Comparison of ENCODE assay signal across 15 cellular contexts in the genomic region with DNA sequence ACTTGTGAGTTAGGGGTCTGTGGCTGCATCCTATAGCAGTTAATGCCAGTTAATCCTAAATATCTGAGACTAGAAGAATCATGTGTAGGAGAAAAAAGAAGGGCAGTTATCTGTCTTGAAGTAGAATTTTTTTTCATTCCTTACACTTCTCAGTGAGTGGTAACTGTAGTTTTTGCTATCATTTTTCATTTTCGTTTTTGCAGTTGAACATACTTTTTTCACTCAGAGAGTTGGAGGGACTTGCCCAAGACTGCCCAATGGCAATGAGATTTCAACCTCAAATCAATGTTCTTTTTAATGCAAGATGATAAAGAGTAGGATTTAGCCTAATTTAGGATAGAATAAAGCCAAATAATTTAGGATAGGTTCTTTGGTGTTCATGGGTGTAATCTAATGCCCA. TPM values are rescaled to one million over a fixed set of nuclear protein-coding genes. Genes with fewer than 3 reads are reported as not detected.
A peak's percentile ranks its signal among the peaks of the same experiment; 100 is the strongest.
DNase-seq lines count a peak whose midpoint lies in the region; ATAC-seq, FAIRE-seq and TF ChIP-seq lines count a peak whose summit lies in the region.
"Had no signal": no experiment of that assay in that cellular context is flagged by ENCODE, and none has a peak within 500 bp of the region (broad histone marks: within the 10 kb centered on the region; RNA-seq: fewer than 3 reads in every experiment).

No MANE protein-coding gene starts in this region.

- no peak for TF ChIP-seq EP300 in GM12878 (IDR thresholded peaks at IDR 0.05; ENCODE audit: borderline replicate concordance in 1 of 2, control insufficient read depth in 1 of 2, low read depth in 2 of 2, low read length in 2 of 2)

- no peak overlapping the region for H3K9ac ChIP-seq in GM12878 (ENCODE audit: control insufficient read depth, insufficient read depth, low read length)

- FAIRE-seq in GM12878 (lab: Jason Lieb, UNC), result no peak
- FAIRE-seq: A549 had no signal

- no peaks in the 10 kb centered on the region for H4K20me1 ChIP-seq in GM12878 (ENCODE audit: control insufficient read depth, insufficient read depth)

- CTCF ChIA-PET in GM12878 (lab: Yijun Ruan, JAX), result no interaction called here

- in situ Hi-C loops in GM13976 (cut with MboI; ENCODE audit: low sequenced_read_pairs, unreplicated experiment), result no loop called here
- in situ Hi-C loops in GM12878 (cut with MboI), result no loop called here

- DNase-seq in GM12865 (ENCODE audit: low read depth), result peak; percentile 19
- DNase-seq in GM13976 (ENCODE audit: low spot score), result peak; percentile 23
- no peak for DNase-seq in GM12878 (ENCODE audit: low read depth, low spot score)
- no peak for DNase-seq in Ammon's horn (ENCODE audit: low spot score)
- DNase-seq: CD8-positive, alpha-beta T cell; COR-L47; DMS153; DND-41; GDM1; H7; KG1 had no signal

- intact Hi-C loops in GM12878 (cut with micrococcal nuclease; ENCODE audit: unreplicated experiment), result no loop called here

- H3K27ac ChIP-seq in GM12878 (ENCODE audit: control insufficient read depth, insufficient read depth), result peak overlapping the region; percentile 31; the same call in 1 of the 2 replicates
- H3K27ac ChIP-seq: A549 had no signal

- H2AFZ ChIP-seq in GM12878 (ENCODE audit: control insufficient read depth, low read depth, low read length), result no peak overlapping the region
- H2AFZ ChIP-seq: GM23338 had no signal

- TF ChIP-seq POLR2A in GM12878 (IDR thresholded peaks at IDR 0.05; ENCODE audit: low read depth, low read length), result no peak

- RAD21 ChIA-PET in GM12878 (lab: Charles Lee; ENCODE audit: unreplicated experiment), result no interaction called here

- peak overlapping the region; percentile 38 for H3K4me2 ChIP-seq in GM12878 (ENCODE audit: control insufficient read depth, insufficient read depth)
- H3K4me2 ChIP-seq: A549, GM23338 had no signal

- TF ChIP-seq CTCF in GM12865 (IDR thresholded peaks at IDR 0.05; ENCODE audit: insufficient read depth, low read depth, low read length, missing control alignments), result no peak
- TF ChIP-seq CTCF in GM13976 (IDR thresholded peaks at IDR 0.05; ENCODE audit: borderline replicate concordance, control extremely low read depth, extremely low read depth, insufficient read depth, missing control alignments), result no peak
- no peak for TF ChIP-seq CTCF in GM12878 (IDR thresholded peaks at IDR 0.05 in 2 of 3, conservative IDR thresholded peaks at IDR 0.05 in 1 of 3; ENCODE audit: control insufficient read depth in 2 of 3, extremely low read depth in 1 of 3, insufficient read depth in 1 of 3, low read depth in 3 of 3, low read length in 3 of 3)

- TF ChIP-seq RAD21 in GM12878 (IDR thresholded peaks at IDR 0.05; ENCODE audit: insufficient read depth, low read depth, low read length), result no peak

- H3K9me3 ChIP-seq in GM12878 (replicated peaks; ENCODE audit: control insufficient read depth, insufficient read depth, low read length), result no peaks in the 10 kb centered on the region
- H3K9me3 ChIP-seq: A549 had no signal

- ATAC-seq in GM21723 (IDR thresholded peaks at IDR 0.05; ENCODE audit: unreplicated experiment) (peak; percentile 50), GM12878 (peak; percentile 68), HG02970 (IDR thresholded peaks at IDR 0.05; ENCODE audit: low FRiP score, unreplicated experiment) (no peak)
- ATAC-seq: A549; CD8-positive, alpha-beta T cell; GM23338 had no signal

- WGBS in GM12878 (ENCODE audit: insufficient coverage, insufficient replicate concordance, low lambda C conversion rate, missing lambda C conversion rate), result 0% methylated on average over 1 of the region's 1 CpG

- H3K27me3 ChIP-seq in GM12878 (replicated peaks in 1 of 2; ENCODE audit: control insufficient read depth in 2 of 2, insufficient read depth in 2 of 2, low read length in 1 of 2), result no peaks in the 10 kb centered on the region

- peaks cover 26% of the 10 kb centered on the region for H3K79me2 ChIP-seq in GM12878 (ENCODE audit: control insufficient read depth, insufficient read depth, low read length)

- SMC1A ChIA-PET in GM12878 (lab: Charles Lee; ENCODE audit: uncharacterized antibody, unreplicated experiment), result no interaction called here

- peaks cover 8 to 31% of the 10 kb centered on the region in 2 experiments for H3K36me3 ChIP-seq in GM12878 (ENCODE audit: control insufficient read depth in 2 of 2, insufficient read depth in 2 of 2, low read length in 1 of 2)

- POLR2A ChIA-PET in GM12878 (lab: Charles Lee), result no interaction called here

- no TSS peak for BruUV-seq in GM12878 (replicated peaks; lab: Mats Ljungman, UMichigan)

- peaks cover 7% of the 10 kb centered on the region for H3K4me1 ChIP-seq in GM12878 (ENCODE audit: control insufficient read depth, insufficient read depth, low read length)

- H3K4me3 ChIP-seq in GM12865 (ENCODE audit: low read depth, low read length) (no peak overlapping the region), GM12878 (no peak overlapping the region)
- H3K4me3 ChIP-seq: A549, GM23338 had no signal

TF ChIP-seq in GM12878, 131 proteins besides CTCF, POLR2A, EP300 and RAD21:
- TF ChIP-seq JUND (IDR thresholded peaks at IDR 0.05; ENCODE audit: low read depth, low read length) (no peak), ZNF384 (IDR thresholded peaks at IDR 0.05; ENCODE audit: borderline replicate concordance, low read depth, low read length) (peak; percentile 34; the same call in 1 of the 2 replicates)
- TF ChIP-seq, protein P1, sequence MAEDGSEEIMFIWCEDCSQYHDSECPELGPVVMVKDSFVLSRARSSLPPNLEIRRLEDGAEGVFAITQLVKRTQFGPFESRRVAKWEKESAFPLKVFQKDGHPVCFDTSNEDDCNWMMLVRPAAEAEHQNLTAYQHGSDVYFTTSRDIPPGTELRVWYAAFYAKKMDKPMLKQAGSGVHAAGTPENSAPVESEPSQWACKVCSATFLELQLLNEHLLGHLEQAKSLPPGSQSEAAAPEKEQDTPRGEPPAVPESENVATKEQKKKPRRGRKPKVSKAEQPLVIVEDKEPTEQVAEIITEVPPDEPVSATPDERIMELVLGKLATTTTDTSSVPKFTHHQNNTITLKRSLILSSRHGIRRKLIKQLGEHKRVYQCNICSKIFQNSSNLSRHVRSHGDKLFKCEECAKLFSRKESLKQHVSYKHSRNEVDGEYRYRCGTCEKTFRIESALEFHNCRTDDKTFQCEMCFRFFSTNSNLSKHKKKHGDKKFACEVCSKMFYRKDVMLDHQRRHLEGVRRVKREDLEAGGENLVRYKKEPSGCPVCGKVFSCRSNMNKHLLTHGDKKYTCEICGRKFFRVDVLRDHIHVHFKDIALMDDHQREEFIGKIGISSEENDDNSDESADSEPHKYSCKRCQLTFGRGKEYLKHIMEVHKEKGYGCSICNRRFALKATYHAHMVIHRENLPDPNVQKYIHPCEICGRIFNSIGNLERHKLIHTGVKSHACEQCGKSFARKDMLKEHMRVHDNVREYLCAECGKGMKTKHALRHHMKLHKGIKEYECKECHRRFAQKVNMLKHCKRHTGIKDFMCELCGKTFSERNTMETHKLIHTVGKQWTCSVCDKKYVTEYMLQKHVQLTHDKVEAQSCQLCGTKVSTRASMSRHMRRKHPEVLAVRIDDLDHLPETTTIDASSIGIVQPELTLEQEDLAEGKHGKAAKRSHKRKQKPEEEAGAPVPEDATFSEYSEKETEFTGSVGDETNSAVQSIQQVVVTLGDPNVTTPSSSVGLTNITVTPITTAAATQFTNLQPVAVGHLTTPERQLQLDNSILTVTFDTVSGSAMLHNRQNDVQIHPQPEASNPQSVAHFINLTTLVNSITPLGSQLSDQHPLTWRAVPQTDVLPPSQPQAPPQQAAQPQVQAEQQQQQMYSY (CRISPR knock-in tag; IDR thresholded peaks at IDR 0.05), result no peak

RNA-seq across cellular contexts. Expression of a gene that starts 5.5 kb away (rescaled TPM):
- total RNA-seq in GM12878 (2013; cell fraction: nucleolus; rRNA removed), result 57.5 and 63.1 TPM in 2 replicates
- total RNA-seq in GM12878 (2014; rRNA removed) (98.7 and 102 TPM in 2 replicates), GM12878 (2014; rRNA removed; fragmentation: Illumina TruSeq; extraction: Trizol) (105 and 110 TPM in 2 replicates), GM12878 (2021) (121 and 122 TPM in 2 replicates)
- 65.0 TPM for polyA plus RNA-seq in GM12878 (2011; ENCODE audit: low read depth)
- polyA plus RNA-seq in GM12878 (2011; rRNA removed) (145 and 151 TPM in 2 replicates), GM12878 (2014; fragmentation: Illumina TruSeq; extraction: Trizol) (130 and 143 TPM in 2 replicates), GM12878 (2014; fragmentation: Nextera tagmentation; extraction: Ambion mirVana) (100 to 1,000 TPM; 204 to 230 TPM), GM12878 (2014; rRNA removed) (70.7 and 73.8 TPM in 2 replicates), GM12878 (2016; fragmentation: Nextera tagmentation; extraction: Ambion mirVana) (100 to 1,000 TPM; 147 to 162 TPM)
- polyA plus RNA-seq in GM12878 (2011; cell fraction: cytosol; rRNA removed), result 105 and 131 TPM in 2 replicates
- polyA plus RNA-seq in GM12878 (2011; cell fraction: nucleus; rRNA removed), result 76.3 and 87.9 TPM in 2 replicates
- 74.4 and 107 TPM in 2 replicates for polyA plus RNA-seq in GM12878 (2012)
- 147 and 151 TPM in 2 replicates for polyA minus RNA-seq in GM12878 (2011; rRNA and poly(A)+ RNA removed)
- polyA minus RNA-seq in GM12878 (2011; cell fraction: cytosol; rRNA and poly(A)+ RNA removed), result 43.0 and 63.6 TPM in 2 replicates
- 31.8 and 40.7 TPM in 2 replicates for polyA minus RNA-seq in GM12878 (2011; cell fraction: nucleus; rRNA and poly(A)+ RNA removed)

Comparison
In these comparisons a context has a peak if more than half of its experiments do, and no peak if none do; other contexts are left out.
1. DNase-seq: peak in GM12865 (single experiment) and GM13976 (single experiment); none in GM12878 (single experiment) and Ammon's horn (single experiment).